ENCODE assay signal across 8 cellular contexts in genomic region chr19:8390617-8390981, GRCh38. TPM values are rescaled to one million over a fixed set of nuclear protein-coding genes. Genes with fewer than 3 reads are reported as not detected.
A peak's percentile ranks its signal among the peaks of the same experiment; 100 is the strongest.
DNase-seq lines count a peak whose midpoint lies in the region; ATAC-seq, FAIRE-seq and TF ChIP-seq lines count a peak whose summit lies in the region.

No MANE protein-coding gene starts in this region.

- H3K36me3 Mint-ChIP-seq in CD8-positive, alpha-beta memory T cell: peaks cover 0 to 13% (median 0%) of the 10 kb centered on the region in 3 donors

- CTCF ChIA-PET in CD8-positive, alpha-beta memory T cell (lab: Charles Lee): interaction anchor here (0.5 to 1.7 kb wide), 3 partner anchors 23 to 583 kb away, joined by 3 to 6 read pairs (median 6); partner anchors contain the start of gene MARCHF2
- CTCF ChIA-PET in H1 (lab: Charles Lee; ENCODE audit: partially characterized antibody): interaction anchor here (0.7 kb wide), 1 partner anchor 36 kb away, joined by 3 read pairs; no protein-coding TSS in a partner anchor

- no peaks in the 10 kb centered on the region for H3K23me2 ChIP-seq in H1 (ENCODE audit: low read depth, low read length)

- H3K18ac ChIP-seq in H1 (ENCODE audit: extremely low read depth, low read length) (peak overlapping the region; percentile 83), mesendoderm (ENCODE audit: low read length) (peak overlapping the region; percentile 100)

- H3K9ac ChIP-seq in H1 (replicated peaks in 1 of 4; ENCODE audit: extremely low read depth in 1 of 4, low read depth in 3 of 4, low read length in 3 of 4): peak overlapping the region; percentile 87 to 100 (median 100)
- H3K9ac ChIP-seq in mesendoderm (ENCODE audit: low read length): peak overlapping the region; percentile 99

- H3K23ac ChIP-seq in H1 (ENCODE audit: insufficient read length): no peak overlapping the region
- H3K23ac ChIP-seq in mesendoderm (ENCODE audit: low read length): peak overlapping the region; percentile 45

- H2BK15ac ChIP-seq in H1 (ENCODE audit: low read length) (no peak overlapping the region), mesendoderm (replicated peaks; ENCODE audit: low read depth) (no peak overlapping the region)

- H2AK5ac ChIP-seq in H1 (ENCODE audit: low read depth, low read length) (no peak overlapping the region), mesendoderm (ENCODE audit: low read length) (no peak overlapping the region)

- FAIRE-seq in H1 (lab: Jason Lieb, UNC): no peak

- peaks cover 6 to 8% of the 10 kb centered on the region in 2 experiments for H4K20me1 ChIP-seq in H1 (replicated peaks in 1 of 2; ENCODE audit: control insufficient read depth in 1 of 2, insufficient read depth in 2 of 2, low read length in 2 of 2)

- no peak overlapping the region for H2AFZ ChIP-seq in H1 (ENCODE audit: low read length)

- no peak overlapping the region for H2BK120ac ChIP-seq in H1 (replicated peaks; ENCODE audit: low read depth, low read length)
- peak overlapping the region; percentile 95 for H2BK120ac ChIP-seq in mesendoderm (ENCODE audit: low read depth, low read length)

- H4K8ac ChIP-seq in H1 (ENCODE audit: extremely low read depth, insufficient read depth, low read length): peak overlapping the region; percentile 100; the same call in 1 of the 2 replicates
- peak overlapping the region; percentile 99 for H4K8ac ChIP-seq in mesendoderm (ENCODE audit: low read depth, low read length)

- ATAC-seq in GM19467 (IDR thresholded peaks at IDR 0.05; ENCODE audit: unreplicated experiment): peak; percentile 30

- no peaks in the 10 kb centered on the region for H3K27me3 ChIP-seq in CD8-positive, alpha-beta memory T cell (ENCODE audit: insufficient read depth, low read length, poor library complexity, severe bottlenecking)
- no peaks in the 10 kb centered on the region for H3K27me3 ChIP-seq in H1 (replicated peaks in 1 of 4; ENCODE audit: control insufficient read depth in 3 of 4, extremely low read depth in 1 of 4, insufficient read depth in 3 of 4, low read length in 3 of 4)
- H3K27me3 ChIP-seq in mesendoderm (ENCODE audit: insufficient read depth, low read length, poor library complexity): no peaks in the 10 kb centered on the region

- peak overlapping the region; percentile 63 to 81; a peak in 3 of 4 replicates for H3K4me2 ChIP-seq in H1 (ENCODE audit: insufficient read depth in 1 of 2, low read depth in 2 of 2, low read length in 2 of 2)
- H3K4me2 ChIP-seq in mesendoderm (ENCODE audit: low read length): no peak overlapping the region

- DNase-seq in CD8-positive, alpha-beta memory T cell: peak; percentile 85 to 90 (median 87)
- DNase-seq in HS-27A (ENCODE audit: low read depth) (peak; percentile 62), NOMO-1 (lab: John Stamatoyannopoulos, UW; ENCODE audit: unreplicated experiment in 2 of 2) (peak; percentile 74 to 90), H1 (ENCODE audit: low read depth in 1 of 2, low spot score in 2 of 2) (peak; percentile 91 to 100), mesendoderm (peak; percentile 93)
- peak; percentile 79 for DNase-seq in activated CD8-positive, alpha-beta memory T cell treated with anti-CD3 and anti-CD28 coated beads, Interleukin-2, amount 50 U/mL, for 1 hour (ENCODE audit: extremely low read depth)
- peak; percentile 77 for DNase-seq in stimulated activated CD8-positive, alpha-beta memory T cell treated with anti-CD3 and anti-CD28 coated beads, Interleukin-12 subunit alpha, Interleukin-12 subunit beta, amount 100 ng/mL, for 24 hours (ENCODE audit: extremely low read depth)

- WGBS in H1 (ENCODE audit: extremely low coverage in 1 of 2, insufficient coverage in 1 of 2, insufficient read length in 1 of 2, insufficient replicate concordance in 2 of 2, low coverage in 1 of 2, low lambda C conversion rate in 2 of 2, missing lambda C conversion rate in 1 of 2), 2 experiments: 0% methylated on average over 11 of the region's 28 CpGs; no CpG with 5 or more reads in 1 of the 2 experiments
- no CpG with 5 or more reads among the region's 28 CpGs for WGBS in mesendoderm (ENCODE audit: extremely low coverage, insufficient coverage, low lambda C conversion rate)

- no peaks in the 10 kb centered on the region for H3K36me3 ChIP-seq in CD8-positive, alpha-beta memory T cell (ENCODE audit: insufficient read depth, low read length)
- H3K36me3 ChIP-seq in H1 (ENCODE audit: control insufficient read depth in 2 of 4, insufficient read depth in 4 of 4, low read length in 3 of 4) (no peaks in the 10 kb centered on the region), mesendoderm (ENCODE audit: control insufficient read depth, insufficient read depth, low read length) (no peaks in the 10 kb centered on the region)

- TF ChIP-seq CTCF in H1 (IDR thresholded peaks at IDR 0.05; ENCODE audit: control extremely low read depth in 1 of 3, insufficient read depth in 1 of 3, low read depth in 1 of 3, low read length in 3 of 3): no peak

- H4K5ac ChIP-seq in H1 (ENCODE audit: insufficient read length, low read depth, low read length): peak overlapping the region; percentile 93
- no peak overlapping the region for H4K5ac ChIP-seq in mesendoderm (ENCODE audit: low read length)

- no peaks in the 10 kb centered on the region for H3K9me3 Mint-ChIP-seq in CD8-positive, alpha-beta memory T cell

- no peaks in the 10 kb centered on the region for H3K9me3 ChIP-seq in CD8-positive, alpha-beta memory T cell (ENCODE audit: low read length)
- H3K9me3 ChIP-seq in H1 (ENCODE audit: insufficient read depth in 2 of 2, low read depth in 1 of 2, low read length in 1 of 2): peaks cover 0 to 5% of the 10 kb centered on the region in 2 experiments; a peak in 1 of 4 replicates

- peak overlapping the region; percentile 79 for H3K4me3 ChIP-seq in CD8-positive, alpha-beta memory T cell (ENCODE audit: low read length)
- H3K4me3 ChIP-seq in H1 (ENCODE audit: extremely low read depth in 1 of 4, insufficient read depth in 2 of 4, low read depth in 3 of 4, low read length in 4 of 4) (peak overlapping the region; percentile 79 to 99 (median 85)), mesendoderm (ENCODE audit: low read length) (peak overlapping the region; percentile 90)

- peak overlapping the region; percentile 76 to 98 (median 90) for H3K27ac Mint-ChIP-seq in CD8-positive, alpha-beta memory T cell

- H3K14ac ChIP-seq in H1 (ENCODE audit: insufficient read length): no peak overlapping the region

- peak overlapping the region; percentile 85 for H2BK5ac ChIP-seq in H1 (ENCODE audit: low read depth, low read length)
- H2BK5ac ChIP-seq in mesendoderm (ENCODE audit: low read length): peak overlapping the region; percentile 97

- no peak overlapping the region for H2BK12ac ChIP-seq in H1 (ENCODE audit: low read depth, low read length)

- H3K79me2 ChIP-seq in H1 (ENCODE audit: control insufficient read depth in 1 of 2, insufficient read depth in 2 of 2, low read length in 2 of 2): peaks cover 7 to 48% of the 10 kb centered on the region in 2 experiments
- peaks cover 37% of the 10 kb centered on the region for H3K79me2 ChIP-seq in mesendoderm (ENCODE audit: control insufficient read depth, insufficient read depth, low read length)

- TF ChIP-seq EP300 in H1 (IDR thresholded peaks at IDR 0.05; ENCODE audit: borderline replicate concordance in 1 of 2, low read depth in 2 of 2, low read length in 2 of 2): no peak

- peak overlapping the region; percentile 85 for H4K91ac ChIP-seq in H1 (replicated peaks; ENCODE audit: insufficient read length, low read length)

- peak overlapping the region; percentile 98 for H3K4ac ChIP-seq in H1 (replicated peaks; ENCODE audit: insufficient read length, low read depth, low read length)
- H3K4ac ChIP-seq in mesendoderm (ENCODE audit: low read depth, low read length): peak overlapping the region; percentile 100

- H3K4me1 ChIP-seq in CD8-positive, alpha-beta memory T cell (ENCODE audit: insufficient read depth, low read length): peaks cover 14% of the 10 kb centered on the region
- peaks cover 0 to 10% (median 4%) of the 10 kb centered on the region in 4 experiments; a peak in 6 of 7 replicates for H3K4me1 ChIP-seq in H1 (replicated peaks in 1 of 4; ENCODE audit: control insufficient read depth in 3 of 4, insufficient read depth in 4 of 4, low read length in 3 of 4)
- H3K4me1 ChIP-seq in mesendoderm (ENCODE audit: control insufficient read depth, low read depth, low read length): no peaks in the 10 kb centered on the region

- H3K27me3 Mint-ChIP-seq in CD8-positive, alpha-beta memory T cell: no peaks in the 10 kb centered on the region

- peaks cover 19% of the 10 kb centered on the region for H3K79me1 ChIP-seq in H1 (ENCODE audit: low read depth, low read length)
- H3K79me1 ChIP-seq in mesendoderm (ENCODE audit: low read length): peaks cover 9% of the 10 kb centered on the region

- H3K4me1 Mint-ChIP-seq in CD8-positive, alpha-beta memory T cell: peaks cover 22 to 52% (median 27%) of the 10 kb centered on the region in 3 donors

- H3K27ac ChIP-seq in CD8-positive, alpha-beta memory T cell (ENCODE audit: low read depth, low read length): peak overlapping the region; percentile 95
- peak overlapping the region; percentile 100 for H3K27ac ChIP-seq in H1 (ENCODE audit: low read depth, low read length)
- peak overlapping the region; percentile 99 for H3K27ac ChIP-seq in mesendoderm (ENCODE audit: low read depth, low read length)

- no peak overlapping the region for H2BK20ac ChIP-seq in H1 (ENCODE audit: low read length)

- no peak for TF ChIP-seq RAD21 in H1 (IDR thresholded peaks at IDR 0.05 in 1 of 2, conservative IDR thresholded peaks at IDR 0.05 in 1 of 2; ENCODE audit: low read depth in 2 of 2, low read length in 2 of 2)

- POLR2A ChIA-PET in CD8-positive, alpha-beta memory T cell (lab: Charles Lee): interaction anchor here (0.5 to 1.5 kb wide), 3 partner anchors 23 to 483 kb away, joined by 3 to 4 read pairs (median 3); partner anchors contain the start of gene MARCHF2
- POLR2A ChIA-PET in H1 (lab: Charles Lee; ENCODE audit: partially characterized antibody): interaction anchor here (0.5 to 5.6 kb wide), 27 partner anchors 8 to 362 kb away, joined by 3 to 71 read pairs (median 5); partner anchors contain the start of genes ANGPTL4, HNRNPM, KANK3 and MARCHF2

- H3K4me3 Mint-ChIP-seq in CD8-positive, alpha-beta memory T cell: peak overlapping the region; percentile 88 to 97 (median 91)

- H3K56ac ChIP-seq in H1 (replicated peaks; ENCODE audit: insufficient read length, low read depth, low read length): peak overlapping the region; percentile 90
- H3K56ac ChIP-seq in mesendoderm (ENCODE audit: low read length): peak overlapping the region; percentile 99

- TF ChIP-seq POLR2A in H1 (IDR thresholded peaks at IDR 0.05; ENCODE audit: control extremely low read depth in 1 of 2, low read depth in 2 of 2, low read length in 2 of 2): peak; percentile 13 to 62; a peak in 2 of 3 replicates

RNA-seq across cellular contexts. Expression of gene RAB11B, which starts 0.4 kb away (rescaled TPM):
- 10 to 100 TPM; 61.7 to 69.7 TPM for total RNA-seq in CD8-positive, alpha-beta memory T cell
- 87.4 TPM for polyA plus RNA-seq in CD8-positive, alpha-beta memory T cell
- total RNA-seq in H1 (2021; fragmentation: NEBNext Ultra II Directional; extraction: Animal tissue kit (Norgen Biotek cat#: 25700)): 85.8 and 90.2 TPM in 2 replicates
- 50.2 and 87.6 TPM in 2 replicates for polyA plus RNA-seq in H1 (2011; rRNA removed)
- 66.3 TPM for polyA plus RNA-seq in H1 (2011; cell fraction: cytosol; rRNA removed)
- 142 TPM for polyA plus RNA-seq in H1 (2011; cell fraction: nucleus; rRNA removed)
- 99.9 to 136 TPM (median 123 TPM) in 4 replicates for polyA plus RNA-seq in H1 (2012, experiment 1 of 2)
- polyA plus RNA-seq in H1 (2012, experiment 2 of 2): 83.6 TPM
- polyA plus RNA-seq in H1 (2013, experiment 1 of 2): 70.9 TPM
- polyA plus RNA-seq in H1 (2013, experiment 2 of 2): 71.1 TPM
- 34.8 and 71.2 TPM in 2 replicates for polyA minus RNA-seq in H1 (2011; rRNA and poly(A)+ RNA removed)
- polyA minus RNA-seq in H1 (2011; cell fraction: cytosol; rRNA and poly(A)+ RNA removed): 68.0 TPM
- 56.6 TPM for polyA minus RNA-seq in H1 (2011; cell fraction: nucleus; rRNA and poly(A)+ RNA removed)
- polyA plus RNA-seq in mesendoderm (2013, experiment 1 of 2): 95.2 TPM
- 94.3 TPM for polyA plus RNA-seq in mesendoderm (2013, experiment 2 of 2)

RNA-seq across cellular contexts. Expression of gene MARCHF2, which starts 22.5 kb away (rescaled TPM):
- total RNA-seq in CD8-positive, alpha-beta memory T cell: 10 to 100 TPM; 13.1 to 14.1 TPM
- polyA plus RNA-seq in CD8-positive, alpha-beta memory T cell: 51.0 TPM
- 18.5 and 19.7 TPM in 2 replicates for total RNA-seq in H1 (2021; fragmentation: NEBNext Ultra II Directional; extraction: Animal tissue kit (Norgen Biotek cat#: 25700))
- 46.2 and 49.2 TPM in 2 replicates for polyA plus RNA-seq in H1 (2011; rRNA removed)
- 29.6 TPM for polyA plus RNA-seq in H1 (2011; cell fraction: cytosol; rRNA removed)
- polyA plus RNA-seq in H1 (2011; cell fraction: nucleus; rRNA removed): 45.3 TPM
- polyA plus RNA-seq in H1 (2012, experiment 1 of 2): 15.8 to 27.5 TPM (median 23.1 TPM) in 4 replicates
- polyA plus RNA-seq in H1 (2012, experiment 2 of 2): 24.2 TPM
- 20.2 TPM for polyA plus RNA-seq in H1 (2013, experiment 1 of 2)
- 22.7 TPM for polyA plus RNA-seq in H1 (2013, experiment 2 of 2)
- 9.8 and 10.3 TPM in 2 replicates for polyA minus RNA-seq in H1 (2011; rRNA and poly(A)+ RNA removed)
- polyA minus RNA-seq in H1 (2011; cell fraction: cytosol; rRNA and poly(A)+ RNA removed): 17.5 TPM
- 11.9 TPM for polyA minus RNA-seq in H1 (2011; cell fraction: nucleus; rRNA and poly(A)+ RNA removed)
- polyA plus RNA-seq in mesendoderm (2013, experiment 1 of 2): 9.8 TPM
- polyA plus RNA-seq in mesendoderm (2013, experiment 2 of 2): 10.2 TPM

RNA-seq across cellular contexts. Expression of gene ANGPTL4, which starts 26.6 kb away (rescaled TPM):
- total RNA-seq in CD8-positive, alpha-beta memory T cell: not detected
- polyA plus RNA-seq in CD8-positive, alpha-beta memory T cell: 0.28 TPM
- total RNA-seq in H1 (2021; fragmentation: NEBNext Ultra II Directional; extraction: Animal tissue kit (Norgen Biotek cat#: 25700)): 1.8 and 2.3 TPM in 2 replicates
- 5.1 and 6.5 TPM in 2 replicates for polyA plus RNA-seq in H1 (2011; rRNA removed)
- polyA plus RNA-seq in H1 (2011; cell fraction: cytosol; rRNA removed): 3.7 TPM
- 6.2 TPM for polyA plus RNA-seq in H1 (2011; cell fraction: nucleus; rRNA removed)
- polyA plus RNA-seq in H1 (2012, experiment 1 of 2): 2.0 to 4.6 TPM (median 3.8 TPM) in 4 replicates
- polyA plus RNA-seq in H1 (2012, experiment 2 of 2): 3.5 TPM
- 2.8 TPM for polyA plus RNA-seq in H1 (2013, experiment 1 of 2)
- 2.3 TPM for polyA plus RNA-seq in H1 (2013, experiment 2 of 2)
- 0.69 and 1.4 TPM in 2 replicates for polyA minus RNA-seq in H1 (2011; rRNA and poly(A)+ RNA removed)
- polyA minus RNA-seq in H1 (2011; cell fraction: cytosol; rRNA and poly(A)+ RNA removed): 1.5 TPM
- polyA minus RNA-seq in H1 (2011; cell fraction: nucleus; rRNA and poly(A)+ RNA removed): 6.7 TPM
- polyA plus RNA-seq in mesendoderm (2013, experiment 1 of 2): 0.22 TPM
- polyA plus RNA-seq in mesendoderm (2013, experiment 2 of 2): 0.18 TPM

RNA-seq across cellular contexts. Expression of gene KANK3, which starts 47.5 kb away (rescaled TPM):
- 1 to 10 TPM in 1 of 2 experiments, under 1 TPM in 1; 0.97 to 1.1 TPM for total RNA-seq in CD8-positive, alpha-beta memory T cell
- 3.6 TPM for polyA plus RNA-seq in CD8-positive, alpha-beta memory T cell
- total RNA-seq in H1 (2021; fragmentation: NEBNext Ultra II Directional; extraction: Animal tissue kit (Norgen Biotek cat#: 25700)): 2.3 and 2.5 TPM in 2 replicates
- 4.2 and 5.7 TPM in 2 replicates for polyA plus RNA-seq in H1 (2011; rRNA removed)
- polyA plus RNA-seq in H1 (2011; cell fraction: cytosol; rRNA removed): 5.0 TPM
- 12.0 TPM for polyA plus RNA-seq in H1 (2011; cell fraction: nucleus; rRNA removed)
- polyA plus RNA-seq in H1 (2012, experiment 1 of 2): 0.87 to 3.6 TPM (median 2.5 TPM) in 4 replicates
- polyA plus RNA-seq in H1 (2012, experiment 2 of 2): 2.3 TPM
- 2.8 TPM for polyA plus RNA-seq in H1 (2013, experiment 1 of 2)
- polyA plus RNA-seq in H1 (2013, experiment 2 of 2): 2.4 TPM
- polyA minus RNA-seq in H1 (2011; rRNA and poly(A)+ RNA removed): 1.3 and 1.8 TPM in 2 replicates
- 1.8 TPM for polyA minus RNA-seq in H1 (2011; cell fraction: cytosol; rRNA and poly(A)+ RNA removed)
- polyA minus RNA-seq in H1 (2011; cell fraction: nucleus; rRNA and poly(A)+ RNA removed): 5.1 TPM
- 0.41 TPM for polyA plus RNA-seq in mesendoderm (2013, experiment 1 of 2)
- polyA plus RNA-seq in mesendoderm (2013, experiment 2 of 2): 0.50 TPM

RNA-seq across cellular contexts. Expression of gene HNRNPM, which starts 54.2 kb away (rescaled TPM):
- 100 to 1,000 TPM; 336 to 338 TPM for total RNA-seq in CD8-positive, alpha-beta memory T cell
- 311 TPM for polyA plus RNA-seq in CD8-positive, alpha-beta memory T cell
- 448 and 474 TPM in 2 replicates for total RNA-seq in H1 (2021; fragmentation: NEBNext Ultra II Directional; extraction: Animal tissue kit (Norgen Biotek cat#: 25700))
- 375 and 545 TPM in 2 replicates for polyA plus RNA-seq in H1 (2011; rRNA removed)
- 450 TPM for polyA plus RNA-seq in H1 (2011; cell fraction: cytosol; rRNA removed)
- 336 TPM for polyA plus RNA-seq in H1 (2011; cell fraction: nucleus; rRNA removed)
- polyA plus RNA-seq in H1 (2012, experiment 1 of 2): 448 to 587 TPM (median 510 TPM) in 4 replicates
- polyA plus RNA-seq in H1 (2012, experiment 2 of 2): 158 TPM
- polyA plus RNA-seq in H1 (2013, experiment 1 of 2): 203 TPM
- polyA plus RNA-seq in H1 (2013, experiment 2 of 2): 197 TPM
- polyA minus RNA-seq in H1 (2011; rRNA and poly(A)+ RNA removed): 127 and 140 TPM in 2 replicates
- 226 TPM for polyA minus RNA-seq in H1 (2011; cell fraction: cytosol; rRNA and poly(A)+ RNA removed)
- polyA minus RNA-seq in H1 (2011; cell fraction: nucleus; rRNA and poly(A)+ RNA removed): 170 TPM
- 329 TPM for polyA plus RNA-seq in mesendoderm (2013, experiment 1 of 2)
- polyA plus RNA-seq in mesendoderm (2013, experiment 2 of 2): 325 TPM

Comparison
In these comparisons a context has a peak if more than half of its experiments do, and no peak if none do; other contexts are left out.
1. Peak in every context shown above with its lines: DNase-seq, ATAC-seq, H3K4me3 ChIP-seq and H3K27ac ChIP-seq.